ENCODE assay signal across 1 cellular context in the genomic region with DNA sequence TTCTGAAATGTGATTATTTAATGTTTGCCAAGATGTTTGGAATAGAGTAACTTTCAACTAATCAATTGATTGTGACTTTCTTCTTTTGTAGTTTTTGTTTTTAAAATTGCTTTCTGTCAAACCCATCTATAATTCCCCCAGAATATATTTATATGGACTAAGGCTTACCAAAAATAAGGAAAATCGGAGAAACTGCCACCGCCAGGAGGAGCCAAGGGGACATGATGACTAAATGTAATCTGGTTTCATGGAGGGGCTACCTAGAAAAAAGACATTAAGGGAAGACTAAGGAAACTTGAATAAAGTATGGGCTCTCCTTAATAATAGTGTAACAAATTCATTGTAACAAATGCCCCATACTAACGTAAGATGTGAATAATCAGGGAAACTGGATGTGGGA.
TF ChIP-seq lines count a peak whose summit lies in the region.

No MANE protein-coding gene starts in this region.

TF ChIP-seq in IMR-90, 13 proteins besides CTCF, POLR2A, EP300 and RAD21 (continued from another document):
- no peak for TF ChIP-seq BHLHE40 (IDR thresholded peaks at IDR 0.05; ENCODE audit: low read depth, low read length)
- TF ChIP-seq CHD1 (IDR thresholded peaks at IDR 0.05; ENCODE audit: low read depth, low read length), result no peak
- no peak for TF ChIP-seq SMC3 (IDR thresholded peaks at IDR 0.05; ENCODE audit: low read depth, low read length)
- TF ChIP-seq MAFK (IDR thresholded peaks at IDR 0.05; ENCODE audit: low read depth, low read length), result no peak
- TF ChIP-seq, protein P1, sequence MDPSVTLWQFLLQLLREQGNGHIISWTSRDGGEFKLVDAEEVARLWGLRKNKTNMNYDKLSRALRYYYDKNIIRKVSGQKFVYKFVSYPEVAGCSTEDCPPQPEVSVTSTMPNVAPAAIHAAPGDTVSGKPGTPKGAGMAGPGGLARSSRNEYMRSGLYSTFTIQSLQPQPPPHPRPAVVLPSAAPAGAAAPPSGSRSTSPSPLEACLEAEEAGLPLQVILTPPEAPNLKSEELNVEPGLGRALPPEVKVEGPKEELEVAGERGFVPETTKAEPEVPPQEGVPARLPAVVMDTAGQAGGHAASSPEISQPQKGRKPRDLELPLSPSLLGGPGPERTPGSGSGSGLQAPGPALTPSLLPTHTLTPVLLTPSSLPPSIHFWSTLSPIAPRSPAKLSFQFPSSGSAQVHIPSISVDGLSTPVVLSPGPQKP (IDR thresholded peaks at IDR 0.05; ENCODE audit: borderline replicate concordance, low read depth, low read length), result no peak
- TF ChIP-seq, protein P2, sequence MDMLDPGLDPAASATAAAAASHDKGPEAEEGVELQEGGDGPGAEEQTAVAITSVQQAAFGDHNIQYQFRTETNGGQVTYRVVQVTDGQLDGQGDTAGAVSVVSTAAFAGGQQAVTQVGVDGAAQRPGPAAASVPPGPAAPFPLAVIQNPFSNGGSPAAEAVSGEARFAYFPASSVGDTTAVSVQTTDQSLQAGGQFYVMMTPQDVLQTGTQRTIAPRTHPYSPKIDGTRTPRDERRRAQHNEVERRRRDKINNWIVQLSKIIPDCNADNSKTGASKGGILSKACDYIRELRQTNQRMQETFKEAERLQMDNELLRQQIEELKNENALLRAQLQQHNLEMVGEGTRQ (IDR thresholded peaks at IDR 0.05; ENCODE audit: low read depth, low read length), result no peak
- no peak for TF ChIP-seq CEBPB (IDR thresholded peaks at IDR 0.05; ENCODE audit: low read depth, low read length)
